In the genomic region with DNA sequence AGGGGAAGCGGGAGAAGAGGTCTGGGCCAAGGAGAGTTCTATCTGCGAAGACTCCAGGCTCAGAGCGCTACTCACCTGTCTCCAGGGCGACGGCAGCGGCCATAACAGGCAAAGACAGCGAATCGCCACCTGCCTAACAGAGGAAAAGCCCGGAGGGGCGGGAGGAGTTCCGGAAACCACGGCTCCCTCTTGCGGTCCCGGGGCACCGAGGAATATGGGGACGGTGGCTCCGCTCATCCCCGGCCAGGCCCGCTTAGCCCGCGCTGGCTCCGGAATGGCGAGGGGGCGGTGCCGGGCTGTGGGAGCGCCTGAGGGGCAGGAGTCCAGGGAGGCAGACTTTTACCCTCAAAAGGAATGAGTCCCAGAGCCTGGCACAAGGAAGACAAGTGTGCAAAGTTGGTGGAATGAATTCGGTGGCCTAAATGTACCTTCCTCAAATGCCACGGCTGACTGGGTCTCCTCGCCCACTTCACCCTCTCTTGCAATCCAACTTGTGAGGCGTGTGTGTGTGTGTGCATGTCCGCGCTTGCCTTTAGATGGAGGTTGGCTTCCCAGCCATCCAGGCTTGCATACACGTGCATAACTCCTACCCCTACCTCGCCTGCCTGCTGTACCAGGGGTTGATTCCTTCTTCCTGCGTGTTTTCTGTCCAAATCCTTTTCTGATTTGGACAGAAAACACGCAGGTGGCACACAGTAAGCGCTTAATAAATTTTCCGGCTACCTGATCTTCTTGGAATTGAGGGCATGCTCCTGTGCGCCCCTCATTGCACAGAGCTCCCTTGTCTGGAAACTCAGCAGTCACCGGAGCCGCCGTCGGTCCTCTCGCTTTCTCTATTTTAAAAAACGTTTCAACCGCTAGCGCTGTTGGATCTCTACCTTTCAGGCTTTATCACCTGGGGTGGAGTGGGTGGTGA, we compare ENCODE assay signal across 9 cellular contexts. TPM values are rescaled to one million over a fixed set of nuclear protein-coding genes. Genes with fewer than 3 reads are reported as not detected.
DNase-seq lines count a peak whose midpoint lies in the region; ATAC-seq and TF ChIP-seq lines count a peak whose summit lies in the region.
"Had no signal": no experiment of that assay in that cellular context is flagged by ENCODE, and none has a peak within 500 bp of the region (broad histone marks: within the 10 kb centered on the region; RNA-seq: fewer than 3 reads in every experiment).

No MANE protein-coding gene starts in this region.

- DNase-seq in NCI-H524 (lab: John Stamatoyannopoulos, UW), result peak; percentile 12 to 61
- no peak for DNase-seq in NCI-H524 treated with DMSO at 0.1 percent for 48 hours (lab: John Stamatoyannopoulos, UW)
- DNase-seq in OCI-LY7 (ENCODE audit: low spot score), result no peak
- DNase-seq in fibroblast of villous mesenchyme (ENCODE audit: low read depth), result no peak
- no peak for DNase-seq in skeletal muscle cell (ENCODE audit: low read depth)
- no peak for DNase-seq in activated naive CD4-positive, alpha-beta T cell treated with Interleukin-2 at 50 U/mL for 16 hours

- ATAC-seq in HG03378 (IDR thresholded peaks at IDR 0.05; ENCODE audit: unreplicated experiment) (no peak), GM18909 (IDR thresholded peaks at IDR 0.05; ENCODE audit: poor library complexity, unreplicated experiment) (no peak)

- CTCF ChIA-PET in OCI-LY7 (lab: Charles Lee; ENCODE audit: unreplicated experiment), result no interaction called here

- H4K20me1 ChIP-seq in OCI-LY7 (ENCODE audit: insufficient read depth, low read length), result peaks cover 4% of the 10 kb centered on the region; the same call in 1 of the 2 replicates

- peak overlapping the region; percentile 44; the same call in 1 of the 2 replicates for H3K4me2 ChIP-seq in OCI-LY7 (ENCODE audit: low read length)

- intact Hi-C loops in OCI-LY7 (cut with micrococcal nuclease; ENCODE audit: unreplicated experiment), result no loop called here

- no TSS peak for BruUV-seq in OCI-LY7 (replicated peaks; lab: Mats Ljungman, UMichigan)

- H3K27ac ChIP-seq in OCI-LY7 (ENCODE audit: low read depth, low read length, poor library complexity, severe bottlenecking), result no peak overlapping the region
- H3K27ac ChIP-seq: VCaP had no signal

- POLR2A ChIA-PET in OCI-LY7 (lab: Charles Lee), result no interaction called here

- H3K9me2 ChIP-seq in OCI-LY7 (ENCODE audit: insufficient read depth, low read length), result no peaks in the 10 kb centered on the region

- no peak overlapping the region for H2AFZ ChIP-seq in OCI-LY7 (ENCODE audit: low read length)

- H3K4me1 ChIP-seq in OCI-LY7 (ENCODE audit: insufficient read depth, low read length, poor library complexity, severe bottlenecking), result peaks cover 36% of the 10 kb centered on the region

- no peaks in the 10 kb centered on the region for H3K9me3 ChIP-seq in OCI-LY7 (ENCODE audit: low read length)

- H3K4me3 ChIP-seq in OCI-LY7 (ENCODE audit: low read depth, low read length, poor library complexity, severe bottlenecking) (no peak overlapping the region), fibroblast of villous mesenchyme (ENCODE audit: low read depth, low read length) (peak overlapping the region; percentile 12), skeletal muscle cell (ENCODE audit: low read depth, low read length) (peak overlapping the region; percentile 5)

- H3K79me2 ChIP-seq in OCI-LY7 (ENCODE audit: insufficient read depth, low read depth, low read length), result peaks cover 6% of the 10 kb centered on the region

- no peak for TF ChIP-seq CTCF in OCI-LY7 (conservative IDR thresholded peaks at IDR 0.05; ENCODE audit: low read length)
- TF ChIP-seq CTCF in fibroblast of villous mesenchyme (IDR thresholded peaks at IDR 0.05; ENCODE audit: insufficient read depth, low read depth, low read length), result no peak

- H3K36me3 ChIP-seq in OCI-LY7 (ENCODE audit: insufficient read depth, low read length), result peaks cover 11% of the 10 kb centered on the region

RNA-seq across cellular contexts. Expression of a gene that starts 3.5 kb away (rescaled TPM):
- 1.3 and 2.4 TPM in 2 replicates for total RNA-seq in OCI-LY7 (2014; rRNA removed; shearing (Covaris generic))
- 5.2 and 5.6 TPM in 2 replicates for total RNA-seq in OCI-LY7 (2022)
- 0.43 and 0.97 TPM in 2 replicates for total RNA-seq in fibroblast of villous mesenchyme

RNA-seq across cellular contexts. Expression of a gene that starts 3.7 kb away (rescaled TPM):
- total RNA-seq in OCI-LY7 (2014; rRNA removed; shearing (Covaris generic)), result 11.6 and 14.6 TPM in 2 replicates
- 21.7 and 25.2 TPM in 2 replicates for total RNA-seq in OCI-LY7 (2022)
- 10.0 and 14.2 TPM in 2 replicates for total RNA-seq in fibroblast of villous mesenchyme

RNA-seq across cellular contexts. Expression of a gene that starts 14.2 kb away (rescaled TPM):
- total RNA-seq in OCI-LY7 (2014; rRNA removed; shearing (Covaris generic)), result 52.8 and 63.7 TPM in 2 replicates
- total RNA-seq in OCI-LY7 (2022) (63.5 and 81.4 TPM in 2 replicates), fibroblast of villous mesenchyme (72.2 and 74.3 TPM in 2 replicates)

RNA-seq across cellular contexts. Expression of a gene that starts 14.6 kb away (rescaled TPM):
- 18.9 and 20.8 TPM in 2 replicates for total RNA-seq in OCI-LY7 (2014; rRNA removed; shearing (Covaris generic))
- total RNA-seq in OCI-LY7 (2022) (26.0 and 29.8 TPM in 2 replicates), fibroblast of villous mesenchyme (16.1 and 23.3 TPM in 2 replicates)

RNA-seq across cellular contexts. Expression of a gene that starts 58.1 kb away (rescaled TPM):
- not detected in 2 replicates for total RNA-seq in OCI-LY7 (2014; rRNA removed; shearing (Covaris generic))
- total RNA-seq in OCI-LY7 (2022) (not detected in 2 replicates), fibroblast of villous mesenchyme (under 0.01 TPM in 1 of 2 replicates, not detected in the other)

Comparison
In these comparisons a context has a peak if more than half of its experiments do, and no peak if none do; other contexts are left out.
1. DNase-seq: peak in NCI-H524 (2 of 2); none in NCI-H524 treated with DMSO at 0.1 percent for 48 hours (single experiment), OCI-LY7 (single experiment), fibroblast of villous mesenchyme (single experiment), skeletal muscle cell (single experiment) and activated naive CD4-positive, alpha-beta T cell treated with Interleukin-2 at 50 U/mL for 16 hours (single experiment).